1 cellular context compared by ENCODE assay signal in genomic region chr2:46724107-46724506, GRCh38.
TF ChIP-seq lines count a peak whose summit lies in the region.

No MANE protein-coding gene starts in this region.

TF ChIP-seq in HepG2, 621 proteins besides CTCF, POLR2A, EP300 and RAD21 (continued from another document):
- TF ChIP-seq ARID5B (CRISPR knock-in tag; IDR thresholded peaks at IDR 0.05) (0 out of 2 replicates have a peak, but pooled peaks have one; percentile 12), ZNF652 (CRISPR knock-in tag; IDR thresholded peaks at IDR 0.05; ENCODE audit: borderline replicate concordance, low read depth) (no peak), FOXA3 (CRISPR knock-in tag; IDR thresholded peaks at IDR 0.05) (peak; percentile 56; the same call in 1 of the 2 replicates), ARID3A (IDR thresholded peaks at IDR 0.05; ENCODE audit: low read depth, low read length) (peak; percentile 60), FOXA1 (IDR thresholded peaks at IDR 0.05) (peak; percentile 28; the same call in 1 of the 2 replicates), FOXA1 (CRISPR knock-in tag; IDR thresholded peaks at IDR 0.05) (peak; percentile 23; the same call in 1 of the 2 replicates), SAP130 (CRISPR knock-in tag; IDR thresholded peaks at IDR 0.05; ENCODE audit: low read depth) (peak; percentile 46; the same call in 1 of the 2 replicates), E2F1 (CRISPR knock-in tag; IDR thresholded peaks at IDR 0.05) (0 out of 2 replicates have a peak, but pooled peaks have one; percentile 34), PLSCR1 (CRISPR knock-in tag; IDR thresholded peaks at IDR 0.05; ENCODE audit: borderline replicate concordance) (no peak), ATF1 (CRISPR knock-in tag; IDR thresholded peaks at IDR 0.05) (peak; percentile 22; the same call in 1 of the 2 replicates), GATAD2A (CRISPR knock-in tag; IDR thresholded peaks at IDR 0.05) (0 out of 2 replicates have a peak, but pooled peaks have one; percentile 38), RXRB (CRISPR knock-in tag; IDR thresholded peaks at IDR 0.05; ENCODE audit: borderline replicate concordance) (0 out of 2 replicates have a peak, but pooled peaks have one; percentile 19), SOX13 (IDR thresholded peaks at IDR 0.05) (no peak), SOX13 (CRISPR knock-in tag; conservative IDR thresholded peaks at IDR 0.05 in 1 of 2, IDR thresholded peaks at IDR 0.05 in 1 of 2) (peak in 1 of 2 experiments; percentile 40; a peak in 1 of 4 replicates), KLF16 (CRISPR knock-in tag; IDR thresholded peaks at IDR 0.05) (0 out of 4 replicates have a peak, but pooled peaks of 1 of the 2 experiments have one; percentile 18), IRF1 (CRISPR knock-in tag; IDR thresholded peaks at IDR 0.05; ENCODE audit: low read depth) (no peak), ISX (CRISPR knock-in tag; conservative IDR thresholded peaks at IDR 0.05) (0 out of 2 replicates have a peak, but pooled peaks have one; percentile 38), AHDC1 (CRISPR knock-in tag; IDR thresholded peaks at IDR 0.05; ENCODE audit: borderline replicate concordance) (peak; percentile 15; the same call in 1 of the 2 replicates), THAP11 (CRISPR knock-in tag; IDR thresholded peaks at IDR 0.05) (0 out of 2 replicates have a peak, but pooled peaks have one; percentile 18), FOXJ3 (CRISPR knock-in tag; IDR thresholded peaks at IDR 0.05; ENCODE audit: borderline replicate concordance) (peak; percentile 26; the same call in 1 of the 2 replicates)
